26 cellular contexts compared by ENCODE assay signal in the genomic region with DNA sequence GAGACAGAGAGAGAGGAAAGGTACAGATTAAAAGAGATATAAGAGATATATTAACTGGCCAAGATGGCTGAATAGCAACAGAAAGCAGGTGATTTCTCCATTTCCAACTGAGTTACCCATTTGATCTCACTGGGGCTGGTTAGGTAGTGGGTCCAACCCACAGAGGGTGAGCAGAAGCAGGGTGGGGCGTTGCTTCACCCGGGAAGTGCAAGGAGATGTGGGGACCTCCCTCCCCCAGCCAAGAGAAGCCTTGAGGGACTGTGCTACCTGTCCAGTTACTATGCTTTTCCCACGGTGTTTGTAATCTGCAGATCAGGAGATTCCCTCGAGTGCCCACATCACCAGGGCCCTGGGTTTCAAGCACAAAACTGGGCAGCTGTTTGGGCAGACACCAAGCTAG.
"Had no signal": no experiment of that assay in that cellular context is flagged by ENCODE, and none has a peak within 500 bp of the region (broad histone marks: within the 10 kb centered on the region; RNA-seq: fewer than 3 reads in every experiment).

No MANE protein-coding gene starts in this region.

- H3K4me3 Mint-ChIP-seq: immature natural killer cell; naive thymus-derived CD4-positive, alpha-beta T cell; natural killer cell treated with Interleukin-12 subunit alpha and Interleukin-12 subunit beta and Interleukin-15 and Interleukin-18, amount 100 ng/mL, for 72 hours; stimulated activated naive B cell treated with anti-CD40 and anti-IgM and Interleukin-4, amounts not matched to agents 10 μg/mL and 1 μg/mL and 100 μg/mL, for 72 hours; stimulated activated naive CD8-positive, alpha-beta T cell treated with anti-CD3 and anti-CD28 coated beads, Interleukin-15, Interleukin-2, amounts not matched to agents 100 ng/mL and 50 ng/mL, for 24 hours had no signal

- H3K27ac Mint-ChIP-seq: immature natural killer cell; naive thymus-derived CD4-positive, alpha-beta T cell; natural killer cell treated with Interleukin-12 subunit alpha and Interleukin-12 subunit beta and Interleukin-15 and Interleukin-18, amount 100 ng/mL, for 72 hours; stimulated activated naive B cell treated with anti-CD40 and anti-IgM and Interleukin-4, amounts not matched to agents 10 μg/mL and 1 μg/mL and 100 μg/mL, for 72 hours; stimulated activated naive CD8-positive, alpha-beta T cell treated with anti-CD3 and anti-CD28 coated beads, Interleukin-15, Interleukin-2, amounts not matched to agents 100 ng/mL and 50 ng/mL, for 24 hours had no signal

- H3K79me2 ChIP-seq: parathyroid adenoma had no signal

- H3K9me3 ChIP-seq: mucosa of descending colon, upper lobe of left lung, vagina had no signal

- H3K36me3 ChIP-seq: left lung, tibial nerve, upper lobe of left lung, vagina had no signal

- H2AFZ ChIP-seq: parathyroid adenoma had no signal

- H3K9ac ChIP-seq: parathyroid adenoma had no signal

- H3K4me3 ChIP-seq: heart left ventricle, left lung, lung, mucosa of descending colon, psoas muscle, skin epidermis, tibial nerve, upper lobe of left lung, vagina had no signal

- DNase-seq: heart left ventricle; hypothalamus; immature natural killer cell; kidney; left colon; left lung; midbrain; mucosa of descending colon; naive thymus-derived CD4-positive, alpha-beta T cell; nucleus accumbens; psoas muscle; stimulated activated CD4-positive, alpha-beta T cell treated with anti-CD3 and anti-CD28 coated beads, Interleukin-12 subunit alpha, Interleukin-12 subunit beta, amount 100 ng/mL, for 4 hours; stimulated activated CD4-positive, alpha-beta T cell treated with anti-CD3 and anti-CD28 coated beads, Interleukin-15, amount 100 ng/mL, for 24 hours; stimulated activated CD4-positive, alpha-beta T cell treated with anti-CD3 and anti-CD28 coated beads, Interleukin-2, amount 100 ng/mL, for 24 hours; stimulated activated CD4-positive, alpha-beta T cell treated with anti-CD3 and anti-CD28 coated beads, Interleukin-4, amount 100 ng/mL, for 1 hour; stimulated activated naive B cell treated with anti-CD40 and anti-IgM and Interleukin-4, amounts not matched to agents 10 μg/mL and 1 μg/mL and 100 μg/mL, for 72 hours; substantia nigra; upper lobe of left lung had no signal

- H3K4me1 Mint-ChIP-seq: immature natural killer cell; naive thymus-derived CD4-positive, alpha-beta T cell; stimulated activated naive B cell treated with anti-CD40 and anti-IgM and Interleukin-4, amounts not matched to agents 10 μg/mL and 1 μg/mL and 100 μg/mL, for 72 hours had no signal

- H3K27ac ChIP-seq: left lung, parathyroid adenoma, psoas muscle, skin epidermis, tibial nerve, upper lobe of left lung, vagina had no signal

- H3K4me1 ChIP-seq: left lung, parathyroid adenoma, psoas muscle, tibial nerve, upper lobe of left lung, vagina had no signal

- H3K27me3 ChIP-seq: heart left ventricle, left lung, tibial nerve, upper lobe of left lung, vagina had no signal

- ATAC-seq: left colon; left lung; mucosa of descending colon; naive thymus-derived CD4-positive, alpha-beta T cell; natural killer cell treated with Interleukin-12 subunit alpha and Interleukin-12 subunit beta and Interleukin-15 and Interleukin-18, amount 100 ng/mL, for 72 hours; psoas muscle; sciatic nerve; stimulated activated naive B cell treated with anti-CD40 and anti-IgM and Interleukin-4, amounts not matched to agents 10 μg/mL and 1 μg/mL and 100 μg/mL, for 72 hours had no signal
